8 cellular contexts compared by ENCODE assay signal in the genomic region with DNA sequence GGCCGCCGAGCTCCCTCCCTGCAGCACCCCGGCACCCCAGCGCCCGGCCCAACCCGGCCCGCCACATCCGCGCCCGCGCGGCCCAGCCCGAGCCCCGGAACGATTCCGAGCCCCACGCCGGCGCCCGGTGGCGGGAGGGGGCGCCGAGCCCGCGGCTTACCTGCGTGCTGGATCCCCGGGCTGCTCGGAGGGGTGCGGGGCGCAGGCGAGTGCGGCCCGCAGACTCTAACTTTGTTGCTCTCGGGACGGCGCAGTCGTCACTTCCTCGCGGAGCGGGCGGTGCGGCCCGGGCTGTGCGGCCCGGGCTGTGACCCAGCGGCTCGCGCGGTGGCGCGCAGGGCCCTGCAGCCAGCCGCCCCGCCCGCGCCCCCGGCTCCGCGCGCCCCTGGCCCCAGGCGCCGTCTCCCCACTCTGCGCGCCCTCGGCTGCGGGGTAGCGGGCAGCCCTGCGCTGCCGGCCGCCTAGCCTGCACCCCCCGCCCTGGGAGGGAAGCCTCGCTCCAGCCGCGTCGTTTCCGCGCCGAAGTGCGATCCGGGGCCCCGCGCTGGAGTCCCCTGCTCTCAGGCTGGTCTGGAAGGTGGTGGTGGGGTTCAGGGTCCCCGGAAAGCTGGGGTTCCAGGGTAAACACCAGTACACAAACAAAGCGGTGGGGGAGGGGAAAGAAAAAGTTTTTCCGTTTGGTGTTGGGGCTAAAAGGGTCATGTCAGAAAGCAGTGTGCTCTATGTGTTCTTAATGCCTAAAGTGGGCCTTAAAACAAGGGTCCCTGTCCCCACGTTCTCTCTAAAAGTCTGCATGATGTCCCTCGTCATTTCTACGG.
DNase-seq lines count a peak whose midpoint lies in the region; ATAC-seq, FAIRE-seq and TF ChIP-seq lines count a peak whose summit lies in the region.

No MANE protein-coding gene starts in this region.

- peak overlapping the region; percentile 96 for H3K9ac ChIP-seq in adipocyte (ENCODE audit: low read length)

- peak; percentile 60 for DNase-seq in GM10248 (ENCODE audit: extremely low spot score)
- no peak for DNase-seq in HFF-Myc (ENCODE audit: extremely low read depth, low read depth)
- peak; percentile 68 for DNase-seq in RWPE2 (ENCODE audit: low spot score)
- DNase-seq in adipocyte (ENCODE audit: low read depth): peak; percentile 68
- peak; percentile 86 for DNase-seq in left ventricle myocardium superior
- peak; percentile 46 for DNase-seq in prostate gland (ENCODE audit: low spot score)
- DNase-seq in RCC 7860 (ENCODE audit: low spot score): no peak
- DNase-seq in NCI-H2107 treated with DMSO at 0.1 percent for 48 hours (lab: John Stamatoyannopoulos, UW; ENCODE audit: unreplicated experiment): no peak

- intact Hi-C loops in left ventricle myocardium superior (cut with micrococcal nuclease) (no loop called here), prostate gland (cut with DNase I) (no loop called here)

- H3K27me3 ChIP-seq in RWPE2 (ENCODE audit: insufficient read depth, poor library complexity, severe bottlenecking) (no peaks in the 10 kb centered on the region), adipocyte (replicated peaks; ENCODE audit: control insufficient read depth, insufficient read depth, low read length) (no peaks in the 10 kb centered on the region), prostate gland (replicated peaks; ENCODE audit: insufficient read depth) (no peaks in the 10 kb centered on the region)

- H3K9me3 ChIP-seq in RWPE2 (ENCODE audit: severe bottlenecking): no peaks in the 10 kb centered on the region
- no peaks in the 10 kb centered on the region for H3K9me3 ChIP-seq in adipocyte (ENCODE audit: control insufficient read depth, low read length)
- H3K9me3 ChIP-seq in prostate gland: no peaks in the 10 kb centered on the region

- under 1% methylated on average over 39 of the region's 87 CpGs for WGBS in prostate gland

- ATAC-seq in RWPE2 (ENCODE audit: low read depth) (peak; percentile 10; the same call in 2 of the 3 replicates), left ventricle myocardium superior (peak; percentile 60)

- H3K4me3 ChIP-seq in HFF-Myc (replicated peaks; ENCODE audit: low read depth, low read length): peak overlapping the region; percentile 67
- H3K4me3 ChIP-seq in RWPE2 (ENCODE audit: severe bottlenecking): peak overlapping the region; percentile 87
- H3K4me3 ChIP-seq in adipocyte (ENCODE audit: low read length): peak overlapping the region; percentile 86
- peak overlapping the region; percentile 75 to 82 for H3K4me3 ChIP-seq in prostate gland

- peaks cover 3% of the 10 kb centered on the region; the same call in 1 of the 2 replicates for H3K36me3 ChIP-seq in RWPE2 (ENCODE audit: low read depth)
- H3K36me3 ChIP-seq in adipocyte (ENCODE audit: control insufficient read depth, insufficient read depth, low read length, severe bottlenecking): no peaks in the 10 kb centered on the region
- H3K36me3 ChIP-seq in prostate gland: no peaks in the 10 kb centered on the region

- TF ChIP-seq CTCF in GM10248 (IDR thresholded peaks at IDR 0.05; ENCODE audit: control extremely low read depth, extremely low read depth, low read depth, missing control alignments): no peak
- no peak for TF ChIP-seq CTCF in HFF-Myc (IDR thresholded peaks at IDR 0.05; ENCODE audit: low read depth, low read length, missing control alignments)
- no peak for TF ChIP-seq CTCF in RWPE2 (IDR thresholded peaks at IDR 0.05; ENCODE audit: poor library complexity, severe bottlenecking)
- no peak for TF ChIP-seq CTCF in prostate gland (IDR thresholded peaks at IDR 0.05)

- H3K27ac ChIP-seq in RWPE2 (ENCODE audit: poor library complexity, severe bottlenecking) (peak overlapping the region; percentile 91), prostate gland (peak overlapping the region; percentile 98)

- POLR2A ChIA-PET in GM10248 (lab: Yijun Ruan, JAX): interaction anchor here (0.5 to 2.8 kb wide), 8 partner anchors 11 to 1119 kb away, joined by 3 to 12 read pairs (median 4); a partner anchor contains a TSS

- peaks cover 51% of the 10 kb centered on the region for H3K4me1 ChIP-seq in RWPE2 (ENCODE audit: insufficient read depth, poor library complexity, severe bottlenecking)
- peaks cover 64% of the 10 kb centered on the region for H3K4me1 ChIP-seq in adipocyte (ENCODE audit: control insufficient read depth, insufficient read depth, low read length)
- H3K4me1 ChIP-seq in prostate gland (replicated peaks): peaks cover 25% of the 10 kb centered on the region

- CTCF ChIA-PET in GM10248 (lab: Yijun Ruan, JAX): interaction anchor here (0.7 to 6.8 kb wide), 13 partner anchors 8 to 58 kb away, joined by 3 to 68 read pairs (median 4); a partner anchor contains a TSS

- peak; percentile 60 for TF ChIP-seq POLR2A in prostate gland (IDR thresholded peaks at IDR 0.05)

- FAIRE-seq in RCC 7860 (lab: Jason Lieb, UNC): no peak

Comparison
In these comparisons a context has a peak if more than half of its experiments do, and no peak if none do; other contexts are left out.
1. DNase-seq: peak in GM10248 (single experiment), RWPE2 (single experiment), adipocyte (single experiment), left ventricle myocardium superior (single experiment) and prostate gland (single experiment); none in HFF-Myc (single experiment), RCC 7860 (single experiment) and NCI-H2107 treated with DMSO at 0.1 percent for 48 hours (single experiment).
2. Peak in every context shown above with its lines, with median percentiles within 50 percentile points of each other: H3K4me3 ChIP-seq.